Comparison of ENCODE assay signal across 33 cellular contexts in the genomic region with DNA sequence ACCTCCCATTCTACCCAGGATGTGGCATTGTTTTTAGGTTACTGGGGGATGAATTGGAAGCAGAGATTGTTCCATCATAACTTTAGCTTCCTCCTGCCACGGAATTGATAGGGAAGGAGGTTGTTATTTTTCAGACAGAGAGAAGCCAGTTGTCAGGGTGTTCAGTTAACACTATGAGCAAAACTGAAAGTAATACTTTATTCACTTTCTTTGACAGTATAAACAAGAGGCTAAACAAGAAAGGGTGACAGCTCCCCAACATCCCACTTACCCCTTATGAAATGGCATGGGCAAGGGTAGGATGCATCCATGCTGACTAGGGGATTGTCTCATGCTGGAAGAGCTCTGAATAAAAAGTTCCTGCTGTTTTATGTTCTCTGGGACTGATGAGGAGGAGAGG. TPM values are rescaled to one million over a fixed set of nuclear protein-coding genes. Genes with fewer than 3 reads are reported as not detected.
"Had no signal": no experiment of that assay in that cellular context is flagged by ENCODE, and none has a peak within 500 bp of the region (broad histone marks: within the 10 kb centered on the region; RNA-seq: fewer than 3 reads in every experiment).

No MANE protein-coding gene starts in this region.

- H3K9ac ChIP-seq: KMS-11 had no signal

- H3K4me1 Mint-ChIP-seq: activated B cell treated with CpG ODN at 0.5 μM for 24 hours; activated naive CD4-positive, alpha-beta T cell treated with anti-CD3 and anti-CD28 coated beads, Interleukin-2, amount 50 U/mL, for 24 hours; activated naive CD8-positive, alpha-beta T cell treated with anti-CD3 and anti-CD28 coated beads, Interleukin-2, amount 10 ng/mL, durations not matched to agents 7 days and 5 days; T-cell; T-helper 17 cell had no signal

- H3K36me3 ChIP-seq: adrenal gland, breast epithelium, Peyer's patch had no signal

- DNase-seq: activated B cell treated with CpG ODN at 0.5 μM for 24 hours; activated CD4-positive, alpha-beta T cell treated with anti-CD3 and anti-CD28 coated beads for 48 hours; activated CD4-positive, alpha-beta T cell treated with anti-CD3 and anti-CD28 coated beads, Interleukin-2, amount 50 U/mL, for 4 hours; activated CD4-positive, CD25-positive, alpha-beta regulatory T cell treated with anti-CD3 and anti-CD28 coated beads, Interleukin-2, amount 50 U/mL, for 72 hours; activated CD8-positive, alpha-beta T cell treated with anti-CD3 and anti-CD28 coated beads for 36 hours; activated gamma-delta T cell; activated naive CD4-positive, alpha-beta T cell treated with Interleukin-2 at 50 U/mL for 16 hours; activated naive CD8-positive, alpha-beta T cell treated with anti-CD3 and anti-CD28 coated beads, Interleukin-2, amount 10 ng/mL, durations not matched to agents 7 days and 5 days; activated T-cell treated with anti-CD3 and anti-CD28 coated beads, Interleukin-2, amount 50 U/mL, for 1 hour; adrenal gland; body of pancreas; MM.1S; MV-4-11; NCI-H1092; NCI-H1436 treated with DMSO at 0.1 percent for 48 hours; NCI-H1694 treated with DMSO at 0.1 percent for 48 hours; NCI-H2029; NCI-H345; NCI-H524 treated with DMSO at 0.1 percent for 48 hours; NK-92 treated with Interleukin-12 subunit alpha and Interleukin-12 subunit beta, amount 100 ng/mL, for 24 hours; PC-3; Peyer's patch; SIG-M5; T-cell; T-helper 17 cell had no signal

- H3K4me1 ChIP-seq: adrenal gland, body of pancreas, breast epithelium, Peyer's patch had no signal

- H3K36me3 Mint-ChIP-seq: activated naive CD4-positive, alpha-beta T cell treated with anti-CD3 and anti-CD28 coated beads, Interleukin-2, amount 50 U/mL, for 24 hours; activated naive CD8-positive, alpha-beta T cell treated with anti-CD3 and anti-CD28 coated beads, Interleukin-2, amount 10 ng/mL, durations not matched to agents 7 days and 5 days; T-cell had no signal

- H3K4me2 ChIP-seq: KMS-11 had no signal

- H3K27ac ChIP-seq: adrenal gland, body of pancreas, breast epithelium, KMS-11, Peyer's patch, RWPE1, VCaP had no signal

- H3K27ac Mint-ChIP-seq: activated B cell treated with CpG ODN at 0.5 μM for 24 hours; activated CD8-positive, alpha-beta T cell treated with anti-CD3 and anti-CD28 coated beads for 36 hours; activated naive CD4-positive, alpha-beta T cell treated with anti-CD3 and anti-CD28 coated beads, Interleukin-2, amount 50 U/mL, for 24 hours; activated naive CD8-positive, alpha-beta T cell treated with anti-CD3 and anti-CD28 coated beads, Interleukin-2, amount 10 ng/mL, durations not matched to agents 7 days and 5 days; activated T-helper 2 cell treated with anti-CD3 and anti-CD28 coated beads, Interferon-gamma antibody, Interleukin-2, Interleukin-4, amounts not matched to agents 10 μg/mL and 5 μg/mL and 100 μg/mL, durations not matched to agents 14 hours and 24 hours and 36 hours; T-cell; T-helper 17 cell had no signal

- H3K9me3 ChIP-seq: adrenal gland, body of pancreas, breast epithelium, Peyer's patch had no signal

- H3K9me3 Mint-ChIP-seq: activated B cell treated with CpG ODN at 0.5 μM for 24 hours; activated CD8-positive, alpha-beta T cell treated with anti-CD3 and anti-CD28 coated beads for 36 hours; activated naive CD4-positive, alpha-beta T cell treated with anti-CD3 and anti-CD28 coated beads, Interleukin-2, amount 50 U/mL, for 24 hours; activated T-helper 2 cell treated with anti-CD3 and anti-CD28 coated beads, Interferon-gamma antibody, Interleukin-2, Interleukin-4, amounts not matched to agents 10 μg/mL and 5 μg/mL and 100 μg/mL, durations not matched to agents 14 hours and 24 hours and 36 hours; T-cell had no signal

- H3K27me3 Mint-ChIP-seq: activated naive CD8-positive, alpha-beta T cell treated with anti-CD3 and anti-CD28 coated beads, Interleukin-2, amount 10 ng/mL, durations not matched to agents 7 days and 5 days had no signal

- H3K4me3 Mint-ChIP-seq: activated B cell treated with CpG ODN at 0.5 μM for 24 hours; activated CD8-positive, alpha-beta T cell treated with anti-CD3 and anti-CD28 coated beads for 36 hours; activated naive CD4-positive, alpha-beta T cell treated with anti-CD3 and anti-CD28 coated beads, Interleukin-2, amount 50 U/mL, for 24 hours; activated naive CD8-positive, alpha-beta T cell treated with anti-CD3 and anti-CD28 coated beads, Interleukin-2, amount 10 ng/mL, durations not matched to agents 7 days and 5 days; T-cell; T-helper 17 cell had no signal

- ATAC-seq: activated CD8-positive, alpha-beta T cell treated with anti-CD3 and anti-CD28 coated beads for 36 hours; body of pancreas; PC-3; Right ventricle myocardium inferior; SK-N-SH treated with all-trans-retinoic acid at 6 μM for 48 hours; T-cell; T-helper 17 cell had no signal

- H3K4me3 ChIP-seq: adrenal gland, body of pancreas, breast epithelium, Peyer's patch had no signal

- H3K27me3 ChIP-seq: adrenal gland, body of pancreas, breast epithelium, Peyer's patch had no signal

RNA-seq across cellular contexts. Expression of a gene that starts 36.4 kb away (rescaled TPM):
- total RNA-seq: activated B cell treated with CpG ODN at 0.5 μM for 24 hours; activated CD8-positive, alpha-beta T cell treated with anti-CD3 and anti-CD28 coated beads for 36 hours; activated T-helper 2 cell treated with anti-CD3 and anti-CD28 coated beads, Interferon-gamma antibody, Interleukin-2, Interleukin-4, amounts not matched to agents 10 μg/mL and 5 μg/mL and 100 μg/mL, durations not matched to agents 14 hours and 24 hours and 36 hours had no signal
